Comparison of ENCODE assay signal across 37 cellular contexts in genomic region chr12:95726903-95727302, GRCh38.
DNase-seq lines count a peak whose midpoint lies in the region; ATAC-seq, FAIRE-seq and TF ChIP-seq lines count a peak whose summit lies in the region.
"Had no signal": no experiment of that assay in that cellular context is flagged by ENCODE, and none has a peak within 500 bp of the region (broad histone marks: within the 10 kb centered on the region; RNA-seq: fewer than 3 reads in every experiment).

No MANE protein-coding gene starts in this region.

- DNase-seq in H54 (ENCODE audit: insufficient read length, low spot score) (no peak), K562 (ENCODE audit: extremely low read depth in 1 of 4, low spot score in 3 of 4) (no peak), osteocyte (ENCODE audit: extremely low spot score, unreplicated experiment) (no peak), CD1c-positive myeloid dendritic cell (ENCODE audit: extremely low spot score) (no peak), MG63 (no peak)
- DNase-seq in effector CD4-positive, alpha-beta T cell: no peak
- DNase-seq: 8988T; ACHN; AML-193; BE2C; C1 segment of cervical spinal cord; Caco-2; Calu3; CD4-positive, alpha-beta memory T cell; CD4-positive, alpha-beta T cell; CD4-positive, CD25-positive, alpha-beta regulatory T cell; CD8-positive, alpha-beta memory T cell; CD8-positive, alpha-beta T cell; COR-L47; DMS 273 treated with DMSO at 0.1 percent for 48 hours; DMS153; DMS53; DMS79; DMS79 treated with DMSO at 0.1 percent for 48 hours; DND-41; EL had no signal

- H3K4me1 ChIP-seq in HEK293 (ENCODE audit: control insufficient read depth, insufficient read depth, low read length) (peaks cover 3% of the 10 kb centered on the region; the same call in 1 of the 2 replicates), K562 (replicated peaks in 1 of 2; ENCODE audit: control insufficient read depth in 2 of 2, insufficient read depth in 2 of 2, low read length in 2 of 2) (no peaks in the 10 kb centered on the region)
- H3K4me1 ChIP-seq: BE2C; BLaER1; BLaER1 treated with 17β-estradiol and CSF1 and Interleukin-3, amounts not matched to agents 10 nM and 100 nM had no signal

- POLR2A ChIA-PET in HEK293 (lab: Yijun Ruan, JAX) (no interaction called here), K562 (lab: Yijun Ruan, JAX) (no interaction called here)

- peaks cover 3% of the 10 kb centered on the region for H3K9me3 Mint-ChIP-seq in osteocyte (ENCODE audit: unreplicated experiment)

- no peak overlapping the region for H2AFZ ChIP-seq in K562 (ENCODE audit: low read depth, low read length)

- WGBS in K562 (ENCODE audit: insufficient coverage, low coverage, missing lambda C conversion rate): 0% methylated on average over 2 of the region's 2 CpGs

- no peak for TF ChIP-seq CTCF in HEK293 (tag by site-specific recombination; IDR thresholded peaks at IDR 0.05)
- no peak for TF ChIP-seq CTCF in K562 (IDR thresholded peaks at IDR 0.05 in 2 of 3, conservative IDR thresholded peaks at IDR 0.05 in 1 of 3; ENCODE audit: insufficient read depth in 2 of 3, low read depth in 1 of 3, low read length in 3 of 3)
- TF ChIP-seq CTCF in osteocyte (IDR thresholded peaks at IDR 0.05): no peak

- FAIRE-seq in H54 (lab: Jason Lieb, UNC) (peak; percentile 27), K562 (lab: Jason Lieb, UNC) (no peak)
- FAIRE-seq: A204.1, D721Med had no signal

- no peak for TF ChIP-seq RAD21 in K562 (CRISPR knock-in tag; conservative IDR thresholded peaks at IDR 0.05 in 1 of 2, IDR thresholded peaks at IDR 0.05 in 1 of 2)

- in situ Hi-C loops in K562 (cut with MboI): no loop called here

- H3K27ac Mint-ChIP-seq in osteocyte (ENCODE audit: unreplicated experiment): peak overlapping the region; percentile 82
- H3K27ac Mint-ChIP-seq: B cell; CD14-positive monocyte; CD4-positive, alpha-beta memory T cell; CD4-positive, alpha-beta T cell; CD4-positive, CD25-positive, alpha-beta regulatory T cell; CD8-positive, alpha-beta T cell had no signal

- TF ChIP-seq POLR2A in H54 (IDR thresholded peaks at IDR 0.05; ENCODE audit: low read depth, low read length) (no peak), K562 (conservative IDR thresholded peaks at IDR 0.05) (no peak)

- no peak overlapping the region for H3K4me2 ChIP-seq in K562 (ENCODE audit: insufficient read depth, low read length)
- H3K4me2 ChIP-seq: A549; BLaER1; BLaER1 treated with 17β-estradiol and CSF1 and Interleukin-3, amounts not matched to agents 10 nM and 100 nM had no signal

- H3K36me3 ChIP-seq in HEK293 (ENCODE audit: control insufficient read depth in 2 of 2, insufficient read depth in 1 of 2, low read length in 2 of 2) (no peaks in the 10 kb centered on the region), K562 (ENCODE audit: control insufficient read depth, insufficient read depth, low read length) (no peaks in the 10 kb centered on the region), MG63 (peaks cover 16% of the 10 kb centered on the region)
- H3K36me3 ChIP-seq: BE2C; BLaER1; BLaER1 treated with 17β-estradiol and CSF1 and Interleukin-3, amounts not matched to agents 10 nM and 100 nM had no signal

- TF ChIP-seq EP300 in K562 (IDR thresholded peaks at IDR 0.05; ENCODE audit: low read length): no peak

- peaks cover 75% of the 10 kb centered on the region for H3K36me3 Mint-ChIP-seq in osteocyte (ENCODE audit: unreplicated experiment)
- H3K36me3 Mint-ChIP-seq: CD14-positive monocyte; CD4-positive, CD25-positive, alpha-beta regulatory T cell; CD8-positive, alpha-beta T cell had no signal

- BruUV-seq in K562 (replicated peaks; lab: Mats Ljungman, UMichigan): no TSS peak

- H3K4me3 ChIP-seq in HEK293 (ENCODE audit: low read depth, low read length) (no peak overlapping the region), K562 (no peak overlapping the region), MG63 (no peak overlapping the region)
- H3K4me3 ChIP-seq: A549; BLaER1; BLaER1 treated with 17β-estradiol and CSF1 and Interleukin-3, amounts not matched to agents 10 nM and 100 nM had no signal

- intact Hi-C loops in K562 (cut with micrococcal nuclease): no loop called here

- no peaks in the 10 kb centered on the region for H3K27me3 Mint-ChIP-seq in osteocyte (ENCODE audit: unreplicated experiment)

- no peaks in the 10 kb centered on the region for H3K9me1 ChIP-seq in K562 (ENCODE audit: control insufficient read depth, insufficient read depth, low read length)

- no peak overlapping the region for H3K27ac ChIP-seq in HEK293 (ENCODE audit: extremely low read depth, low read depth, low read length)
- H3K27ac ChIP-seq in K562 (ENCODE audit: extremely low read depth, low read depth, low read length): no peak overlapping the region
- H3K27ac ChIP-seq: 22Rv1; A549; BLaER1; BLaER1 treated with 17β-estradiol and CSF1 and Interleukin-3, amounts not matched to agents 10 nM and 100 nM; C4-2B had no signal

- peaks cover 47% of the 10 kb centered on the region for H3K4me1 Mint-ChIP-seq in osteocyte (ENCODE audit: unreplicated experiment)
- H3K4me1 Mint-ChIP-seq: CD14-positive monocyte; CD4-positive, alpha-beta memory T cell; CD4-positive, CD25-positive, alpha-beta regulatory T cell; CD8-positive, alpha-beta memory T cell had no signal

- H3K9ac ChIP-seq in K562 (ENCODE audit: insufficient read depth in 1 of 2, low read depth in 2 of 2, low read length in 2 of 2): no peak overlapping the region
- H3K9ac ChIP-seq: BLaER1; BLaER1 treated with 17β-estradiol and CSF1 and Interleukin-3, amounts not matched to agents 10 nM and 100 nM had no signal

- no peaks in the 10 kb centered on the region for H4K20me1 ChIP-seq in K562 (replicated peaks; ENCODE audit: control insufficient read depth, insufficient read depth, low read length)
- H4K20me1 ChIP-seq: BLaER1; BLaER1 treated with 17β-estradiol and CSF1 and Interleukin-3, amounts not matched to agents 10 nM and 100 nM had no signal

- H3K4me3 Mint-ChIP-seq in osteocyte (ENCODE audit: unreplicated experiment): no peak overlapping the region
- H3K4me3 Mint-ChIP-seq: B cell; CD14-positive monocyte; CD4-positive, alpha-beta memory T cell; CD4-positive, alpha-beta T cell; CD4-positive, CD25-positive, alpha-beta regulatory T cell; CD8-positive, alpha-beta memory T cell; CD8-positive, alpha-beta T cell had no signal

- no peaks in the 10 kb centered on the region for H3K79me2 ChIP-seq in K562 (ENCODE audit: control insufficient read depth, insufficient read depth, low read length)

- CTCF ChIA-PET in HEK293 (lab: Yijun Ruan, JAX): no interaction called here
- CTCF ChIA-PET in K562 (lab: Yijun Ruan, JAX; ENCODE audit: low intra/inter-chr PET ratio): no interaction called here

- H3K27me3 ChIP-seq in K562 (ENCODE audit: control insufficient read depth in 2 of 2, insufficient read depth in 2 of 2, low read length in 2 of 2): no peaks in the 10 kb centered on the region; a peak in 2 of 5 replicates
- no peaks in the 10 kb centered on the region for H3K27me3 ChIP-seq in MG63
- H3K27me3 ChIP-seq: BLaER1; BLaER1 treated with 17β-estradiol and CSF1 and Interleukin-3, amounts not matched to agents 10 nM and 100 nM had no signal

- no peak for ATAC-seq in K562
- no peak for ATAC-seq in HG03439 (IDR thresholded peaks at IDR 0.05; ENCODE audit: unreplicated experiment)
- ATAC-seq: A549; CD8-positive, alpha-beta T cell had no signal

- H3K9me3 ChIP-seq in HEK293 (ENCODE audit: control insufficient read depth, insufficient read depth, low read depth, low read length): no peaks in the 10 kb centered on the region; the same call in 1 of the 2 replicates
- H3K9me3 ChIP-seq in K562 (replicated peaks; ENCODE audit: control insufficient read depth, insufficient read depth, low read depth, low read length): no peaks in the 10 kb centered on the region
- H3K9me3 ChIP-seq in MG63: peaks cover 7% of the 10 kb centered on the region
- H3K9me3 ChIP-seq: BE2C had no signal

TF ChIP-seq in HEK293, 187 proteins besides CTCF, POLR2A, EP300 and RAD21:
- no peak for TF ChIP-seq ZNF529 (tag by site-specific recombination; IDR thresholded peaks at IDR 0.05; ENCODE audit: insufficient replicate concordance)
- TF ChIP-seq ZNF501 (tag by site-specific recombination; IDR thresholded peaks at IDR 0.05): no peak
- TF ChIP-seq ZNF394 (tag by site-specific recombination; IDR thresholded peaks at IDR 0.05; ENCODE audit: borderline replicate concordance): no peak
- TF ChIP-seq ZNF623 (tag by site-specific recombination; IDR thresholded peaks at IDR 0.05): no peak
- TF ChIP-seq ZNF133 (tag by site-specific recombination; IDR thresholded peaks at IDR 0.05): no peak
- peak; percentile 99 for TF ChIP-seq ZNF184 (tag by site-specific recombination; IDR thresholded peaks at IDR 0.05)

TF ChIP-seq in K562, 482 proteins besides CTCF, POLR2A, EP300 and RAD21 (continues in another document):
- TF ChIP-seq ELK3 (CRISPR knock-in tag; IDR thresholded peaks at IDR 0.05): no peak
- no peak for TF ChIP-seq IRF9 (tag; IDR thresholded peaks at IDR 0.05)
